13 cellular contexts compared by ENCODE assay signal in genomic region chr10:91367558-91367957, GRCh38. TPM values are rescaled to one million over a fixed set of nuclear protein-coding genes. Genes with fewer than 3 reads are reported as not detected.
DNase-seq lines count a peak whose midpoint lies in the region; ATAC-seq and TF ChIP-seq lines count a peak whose summit lies in the region.
"Had no signal": no experiment of that assay in that cellular context is flagged by ENCODE, and none has a peak within 500 bp of the region (broad histone marks: within the 10 kb centered on the region; RNA-seq: fewer than 3 reads in every experiment).

No MANE protein-coding gene starts in this region.

- H3K4me3 ChIP-seq in heart right ventricle: no peak overlapping the region
- H3K4me3 ChIP-seq in psoas muscle: no peak overlapping the region
- H3K4me3 ChIP-seq: GM23248 had no signal

- H3K27me3 ChIP-seq in heart right ventricle: peaks cover 0 to 14% (median 0%) of the 10 kb centered on the region in 7 donors
- H3K27me3 ChIP-seq in psoas muscle (ENCODE audit: insufficient read depth in 3 of 3, low read length in 2 of 3): no peaks in the 10 kb centered on the region

- H3K4me1 ChIP-seq in heart right ventricle (peaks cover 0 to 22% (median 0%) of the 10 kb centered on the region in 9 donors), psoas muscle (peaks cover 18% of the 10 kb centered on the region)

- WGBS in heart right ventricle, 2 donors: 17 to 46% methylated on average over 2 of the region's 2 CpGs
- 36 to 42% (median 42%) methylated on average over 2 of the region's 2 CpGs for WGBS in psoas muscle, 3 donors

- intact Hi-C loops in Right ventricle myocardium superior (cut with DNase I): no loop called here
- intact Hi-C loops in cardiac septum (cut with DNase I): loop anchor here (5.0 kb wide), 1 partner anchor 70 kb away; no protein-coding TSS in a partner anchor
- intact Hi-C loops in heart right ventricle (cut with DNase I): loop anchor here in 4 of 10 donors (2.0 to 5.0 kb wide), 2 partner anchors 19 to 70 kb away; no protein-coding TSS in a partner anchor
- intact Hi-C loops in psoas muscle (cut with DNase I): no loop called here

- TF ChIP-seq CTCF in heart right ventricle (IDR thresholded peaks at IDR 0.05): no peak
- no peak for TF ChIP-seq CTCF in psoas muscle (IDR thresholded peaks at IDR 0.05)

- H3K9me3 ChIP-seq in heart right ventricle (peaks cover 0 to 21% (median 0%) of the 10 kb centered on the region in 11 donors), psoas muscle (no peaks in the 10 kb centered on the region)

- DNase-seq in Right ventricle myocardium superior (no peak), cardiac septum (ENCODE audit: low spot score) (no peak), heart right ventricle (no peak), psoas muscle (no peak), NCI-H2227 treated with DMSO at 0.1 percent for 48 hours (lab: John Stamatoyannopoulos, UW) (no peak), GM19238 (ENCODE audit: insufficient read length, low spot score) (no peak)
- DNase-seq: C1 segment of cervical spinal cord; Calu3; CD4-positive, alpha-beta T cell; DMS 273 treated with DMSO at 0.1 percent for 48 hours; H7 had no signal

- ATAC-seq in Right ventricle myocardium superior (ENCODE audit: poor library complexity) (peak; percentile 89), heart right ventricle (peak in 6 of 8 donors; percentile 64 to 97 (median 85)), psoas muscle (peak; percentile 80 to 90 (median 84)), HG03520 (IDR thresholded peaks at IDR 0.05; ENCODE audit: unreplicated experiment) (no peak)

- H3K27ac ChIP-seq in heart right ventricle (peak overlapping the region in 1 of 10 donors; percentile 7), psoas muscle (peak overlapping the region; percentile 82)
- H3K27ac ChIP-seq: GM23248 had no signal

- H3K36me3 ChIP-seq in heart right ventricle (no peaks in the 10 kb centered on the region), psoas muscle (ENCODE audit: insufficient read depth in 1 of 2, low read depth in 1 of 2) (no peaks in the 10 kb centered on the region)

RNA-seq across cellular contexts. Expression of gene HECTD2, which starts 42.6 kb away (rescaled TPM):
- total RNA-seq in Right ventricle myocardium superior: 2.4 TPM
- total RNA-seq in cardiac septum: 13.2 TPM
- total RNA-seq in heart right ventricle: 1 to 10 TPM; 3.1 to 6.9 (median 5.4) TPM
- polyA plus RNA-seq in heart right ventricle: 1 to 10 TPM; 2.2 to 5.2 TPM
- 10 to 100 TPM in 2 of 4 donors, 1 to 10 TPM in 2; 5.9 to 15.0 (median 10.8) TPM for total RNA-seq in psoas muscle
- 1 to 10 TPM; 1.7 to 6.8 (median 2.0) TPM for polyA plus RNA-seq in psoas muscle
